In genomic region chr19:55654323-55654832, GRCh38 we compare ENCODE assay signal across 8 cellular contexts. TPM values are rescaled to one million over a fixed set of nuclear protein-coding genes. Genes with fewer than 3 reads are reported as not detected.
A peak's percentile ranks its signal among the peaks of the same experiment; 100 is the strongest.
DNase-seq lines count a peak whose midpoint lies in the region; ATAC-seq and TF ChIP-seq lines count a peak whose summit lies in the region.

No MANE protein-coding gene starts in this region.

- peak overlapping the region; percentile 85 for H3K4me3 Mint-ChIP-seq in activated naive CD8-positive, alpha-beta T cell treated with anti-CD3 and anti-CD28 coated beads, Interleukin-2, amount 10 ng/mL, durations not matched to agents 7 days and 5 days

- H3K36me3 ChIP-seq in GM06990 (ENCODE audit: control insufficient read depth, insufficient read depth, low read length) (peaks cover 10% of the 10 kb centered on the region), suprapubic skin (peaks cover 4% of the 10 kb centered on the region)

- peak; percentile 61 for ATAC-seq in HG02642 (IDR thresholded peaks at IDR 0.05; ENCODE audit: poor library complexity, unreplicated experiment)
- peak; percentile 81 for ATAC-seq in activated naive CD8-positive, alpha-beta T cell treated with anti-CD3 and anti-CD28 coated beads, Interleukin-2, amount 10 ng/mL, durations not matched to agents 7 days and 5 days (ENCODE audit: low read depth)

- WGBS in suprapubic skin, result 0% methylated on average over 26 of the region's 49 CpGs

- POLR2A ChIA-PET in activated naive CD8-positive, alpha-beta T cell treated with anti-CD3 and anti-CD28 coated beads, Interleukin-2, amount 10 ng/mL, durations not matched to agents 7 days and 5 days (lab: Charles Lee), result interaction anchor here (0.7 to 2.5 kb wide), 12 partner anchors 11 to 1465 kb away, joined by 3 to 20 read pairs (median 4); partner anchors contain the start of genes FIZ1, ISOC2, MBOAT7 and NAT14

- no peak for TF ChIP-seq POLR2A in suprapubic skin (IDR thresholded peaks at IDR 0.05)

- peak overlapping the region; percentile 77 for H3K4me3 ChIP-seq in GM06990 (replicated peaks; ENCODE audit: low read depth, low read length)
- H3K4me3 ChIP-seq in suprapubic skin, result peak overlapping the region; percentile 87

- peaks cover 30% of the 10 kb centered on the region for H3K4me1 Mint-ChIP-seq in activated naive CD8-positive, alpha-beta T cell treated with anti-CD3 and anti-CD28 coated beads, Interleukin-2, amount 10 ng/mL, durations not matched to agents 7 days and 5 days

- H3K4me1 ChIP-seq in suprapubic skin, result peaks cover 51% of the 10 kb centered on the region

- H3K36me3 Mint-ChIP-seq in activated naive CD8-positive, alpha-beta T cell treated with anti-CD3 and anti-CD28 coated beads, Interleukin-2, amount 10 ng/mL, durations not matched to agents 7 days and 5 days, result peaks cover 22% of the 10 kb centered on the region

- TF ChIP-seq CTCF in GM06990 (IDR thresholded peaks at IDR 0.05; ENCODE audit: insufficient read depth, low read length, poor library complexity, severe bottlenecking), result no peak
- TF ChIP-seq CTCF in suprapubic skin (IDR thresholded peaks at IDR 0.05), result no peak

- H3K27me3 ChIP-seq in GM06990 (replicated peaks; ENCODE audit: control insufficient read depth, insufficient read depth, low read length) (no peaks in the 10 kb centered on the region), suprapubic skin (no peaks in the 10 kb centered on the region)

- DNase-seq in GM06990 (ENCODE audit: extremely low read depth, insufficient read length), result peak; percentile 95
- peak; percentile 99 for DNase-seq in NCI-H1105 (lab: John Stamatoyannopoulos, UW)
- peak; percentile 86 for DNase-seq in SKM-1 (lab: John Stamatoyannopoulos, UW; ENCODE audit: unreplicated experiment)
- peak; percentile 95 for DNase-seq in activated naive CD8-positive, alpha-beta T cell treated with anti-CD3 and anti-CD28 coated beads, Interleukin-2, amount 10 ng/mL, durations not matched to agents 7 days and 5 days
- peak; percentile 100 for DNase-seq in glomerular visceral epithelial cell (ENCODE audit: extremely low spot score)
- peak; percentile 96 for DNase-seq in occipital lobe (lab: John Stamatoyannopoulos, UW)
- peak; percentile 100 for DNase-seq in suprapubic skin (ENCODE audit: low spot score in 2 of 2)

- TF ChIP-seq EP300 in suprapubic skin (IDR thresholded peaks at IDR 0.05), result no peak

- H3K27ac ChIP-seq in suprapubic skin, result peak overlapping the region; percentile 99

- no peaks in the 10 kb centered on the region for H3K9me3 Mint-ChIP-seq in activated naive CD8-positive, alpha-beta T cell treated with anti-CD3 and anti-CD28 coated beads, Interleukin-2, amount 10 ng/mL, durations not matched to agents 7 days and 5 days

- H3K27ac Mint-ChIP-seq in activated naive CD8-positive, alpha-beta T cell treated with anti-CD3 and anti-CD28 coated beads, Interleukin-2, amount 10 ng/mL, durations not matched to agents 7 days and 5 days, result peak overlapping the region; percentile 94

- H3K27me3 Mint-ChIP-seq in activated naive CD8-positive, alpha-beta T cell treated with anti-CD3 and anti-CD28 coated beads, Interleukin-2, amount 10 ng/mL, durations not matched to agents 7 days and 5 days, result no peaks in the 10 kb centered on the region

- no peaks in the 10 kb centered on the region for H3K9me3 ChIP-seq in suprapubic skin

RNA-seq across cellular contexts. Expression of gene U2AF2, which starts 0.5 kb away (rescaled TPM):
- total RNA-seq in activated naive CD8-positive, alpha-beta T cell treated with anti-CD3 and anti-CD28 coated beads, Interleukin-2, amount 10 ng/mL, durations not matched to agents 7 days and 5 days, result 100 to 1,000 TPM; 257 to 267 TPM
- total RNA-seq in occipital lobe (65.8 TPM), suprapubic skin (100 to 1,000 TPM in 1 of 4 donors, 10 to 100 TPM in 3; 82.8 to 128 (median 88.5) TPM)

RNA-seq across cellular contexts. Expression of gene CCDC106, which starts 6.4 kb away (rescaled TPM):
- total RNA-seq in activated naive CD8-positive, alpha-beta T cell treated with anti-CD3 and anti-CD28 coated beads, Interleukin-2, amount 10 ng/mL, durations not matched to agents 7 days and 5 days, result 10 to 100 TPM; 12.1 to 13.4 TPM
- total RNA-seq in occipital lobe (7.8 TPM), suprapubic skin (10 to 100 TPM in 1 of 4 donors, 1 to 10 TPM in 3; 6.2 to 18.3 (median 8.5) TPM)

RNA-seq across cellular contexts. Expression of gene ZNF581, which starts 10.9 kb away (rescaled TPM):
- 10 to 100 TPM; 28.6 to 31.7 TPM for total RNA-seq in activated naive CD8-positive, alpha-beta T cell treated with anti-CD3 and anti-CD28 coated beads, Interleukin-2, amount 10 ng/mL, durations not matched to agents 7 days and 5 days
- total RNA-seq in occipital lobe (5.6 TPM), suprapubic skin (10 to 100 TPM; 16.3 to 27.1 (median 20.2) TPM)

RNA-seq across cellular contexts. Expression of gene ZNF580, which starts 13.6 kb away (rescaled TPM):
- 10 to 100 TPM; 56.6 to 59.8 TPM for total RNA-seq in activated naive CD8-positive, alpha-beta T cell treated with anti-CD3 and anti-CD28 coated beads, Interleukin-2, amount 10 ng/mL, durations not matched to agents 7 days and 5 days
- total RNA-seq in occipital lobe, result 4.8 TPM
- total RNA-seq in suprapubic skin, result 10 to 100 TPM; 15.0 to 27.9 (median 22.3) TPM

RNA-seq across cellular contexts. Expression of gene EPN1, which starts 20.6 kb away (rescaled TPM):
- 10 to 100 TPM; 55.3 to 58.2 TPM for total RNA-seq in activated naive CD8-positive, alpha-beta T cell treated with anti-CD3 and anti-CD28 coated beads, Interleukin-2, amount 10 ng/mL, durations not matched to agents 7 days and 5 days
- total RNA-seq in occipital lobe (20.7 TPM), suprapubic skin (100 to 1,000 TPM in 1 of 4 donors, 10 to 100 TPM in 3; 80.1 to 104 (median 82.9) TPM)

Comparison
In these comparisons a context has a peak if more than half of its experiments do, and no peak if none do; other contexts are left out.
1. Peak in every context shown above with its lines: DNase-seq, ATAC-seq, H3K4me3 ChIP-seq and H3K27ac ChIP-seq.